ENCODE assay signal across 19 cellular contexts in the genomic region with DNA sequence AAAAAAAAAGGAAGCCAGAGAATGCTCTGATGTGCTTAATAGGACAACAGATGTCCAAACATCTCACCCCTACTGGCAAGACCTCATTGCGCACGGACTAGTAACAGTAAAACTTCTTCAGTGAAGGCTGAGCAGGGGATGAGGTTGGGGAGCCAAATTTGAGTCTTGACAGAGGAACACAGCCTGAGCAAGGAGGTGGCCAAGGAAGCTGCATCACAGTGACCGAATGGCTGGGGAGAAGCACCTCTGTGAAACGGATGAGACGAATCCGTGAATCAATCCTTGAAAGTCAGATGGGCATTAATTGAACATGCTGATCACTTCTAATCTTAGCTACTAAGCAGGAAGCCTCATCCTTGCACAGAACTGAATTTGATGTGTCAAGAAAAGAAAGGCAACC.
"Had no signal": no experiment of that assay in that cellular context is flagged by ENCODE, and none has a peak within 500 bp of the region (broad histone marks: within the 10 kb centered on the region; RNA-seq: fewer than 3 reads in every experiment).

No MANE protein-coding gene starts in this region.

- H3K27me3 Mint-ChIP-seq: activated naive CD8-positive, alpha-beta T cell treated with anti-CD3 and anti-CD28 coated beads for 36 hours; activated T-cell treated with anti-CD3 and anti-CD28 coated beads, Interleukin-2, amount 50 U/mL, for 24 hours; stimulated activated naive B cell treated with anti-CD40 and anti-IgM and Interleukin-4, amounts not matched to agents 10 μg/mL and 1 μg/mL and 100 μg/mL, for 72 hours had no signal

- ATAC-seq: stimulated activated naive B cell treated with anti-CD40 and anti-IgM and Interleukin-4, amounts not matched to agents 10 μg/mL and 1 μg/mL and 100 μg/mL, for 72 hours had no signal

- H3K4me3 Mint-ChIP-seq: activated naive CD8-positive, alpha-beta T cell treated with anti-CD3 and anti-CD28 coated beads for 36 hours; activated T-cell treated with anti-CD3 and anti-CD28 coated beads, Interleukin-2, amount 50 U/mL, for 24 hours; naive B cell; stimulated activated naive B cell treated with anti-CD40 and anti-IgM and Interleukin-4, amounts not matched to agents 10 μg/mL and 1 μg/mL and 100 μg/mL, for 72 hours; T-helper 2 cell treated with Interferon-gamma antibody and Interleukin-4, amounts not matched to agents 5 μg/mL and 100 μg/mL, for 36 hours had no signal

- H3K36me3 ChIP-seq: SJCRH30 had no signal

- FAIRE-seq: bronchial epithelial cell had no signal

- H3K27me3 ChIP-seq: neutrophil, SJCRH30 had no signal

- H3K4me1 Mint-ChIP-seq: activated naive CD8-positive, alpha-beta T cell treated with anti-CD3 and anti-CD28 coated beads for 36 hours; naive B cell had no signal

- DNase-seq: activated CD4-positive, alpha-beta T cell treated with anti-CD3 and anti-CD28 coated beads, Interleukin-2, amount 50 U/mL, for 4 hours; activated CD4-positive, CD25-positive, alpha-beta regulatory T cell treated with anti-CD3 and anti-CD28 coated beads, Interleukin-2, amount 50 U/mL, for 72 hours; activated effector memory CD4-positive, alpha-beta T cell treated with anti-CD3 and anti-CD28 coated beads, Interleukin-2, amount 50 U/mL, for 16 hours; activated naive CD8-positive, alpha-beta T cell treated with anti-CD3 and anti-CD28 coated beads for 36 hours; activated T-cell treated with anti-CD3 and anti-CD28 coated beads, Interleukin-2, amount 50 U/mL, for 24 hours; anterior cingulate cortex; effector memory CD4-positive, alpha-beta T cell; glutamatergic neuron; midbrain; naive B cell; right cardiac atrium; SJCRH30; stimulated activated naive B cell treated with anti-CD40 and anti-IgM and Interleukin-4, amounts not matched to agents 10 μg/mL and 1 μg/mL and 100 μg/mL, for 72 hours; SW 1271 had no signal

- H3K27ac Mint-ChIP-seq: activated naive CD8-positive, alpha-beta T cell treated with anti-CD3 and anti-CD28 coated beads for 36 hours; activated T-cell treated with anti-CD3 and anti-CD28 coated beads, Interleukin-2, amount 50 U/mL, for 24 hours; naive B cell; progenitor cell of endocrine pancreas; stimulated activated naive B cell treated with anti-CD40 and anti-IgM and Interleukin-4, amounts not matched to agents 10 μg/mL and 1 μg/mL and 100 μg/mL, for 72 hours; T-helper 2 cell treated with Interferon-gamma antibody and Interleukin-4, amounts not matched to agents 5 μg/mL and 100 μg/mL, for 36 hours had no signal

- H3K36me3 Mint-ChIP-seq: activated naive CD8-positive, alpha-beta T cell treated with anti-CD3 and anti-CD28 coated beads for 36 hours; naive B cell had no signal

- H3K9me3 Mint-ChIP-seq: activated naive CD8-positive, alpha-beta T cell treated with anti-CD3 and anti-CD28 coated beads for 36 hours; activated T-cell treated with anti-CD3 and anti-CD28 coated beads, Interleukin-2, amount 50 U/mL, for 24 hours; stimulated activated naive B cell treated with anti-CD40 and anti-IgM and Interleukin-4, amounts not matched to agents 10 μg/mL and 1 μg/mL and 100 μg/mL, for 72 hours; T-helper 2 cell treated with Interferon-gamma antibody and Interleukin-4, amounts not matched to agents 5 μg/mL and 100 μg/mL, for 36 hours had no signal

- H3K4me3 ChIP-seq: coronary artery, SJCRH30 had no signal

- H3K9me3 ChIP-seq: neutrophil, SJCRH30 had no signal

- H3K27ac ChIP-seq: neutrophil, SJCRH30 had no signal
